In the genomic region with DNA sequence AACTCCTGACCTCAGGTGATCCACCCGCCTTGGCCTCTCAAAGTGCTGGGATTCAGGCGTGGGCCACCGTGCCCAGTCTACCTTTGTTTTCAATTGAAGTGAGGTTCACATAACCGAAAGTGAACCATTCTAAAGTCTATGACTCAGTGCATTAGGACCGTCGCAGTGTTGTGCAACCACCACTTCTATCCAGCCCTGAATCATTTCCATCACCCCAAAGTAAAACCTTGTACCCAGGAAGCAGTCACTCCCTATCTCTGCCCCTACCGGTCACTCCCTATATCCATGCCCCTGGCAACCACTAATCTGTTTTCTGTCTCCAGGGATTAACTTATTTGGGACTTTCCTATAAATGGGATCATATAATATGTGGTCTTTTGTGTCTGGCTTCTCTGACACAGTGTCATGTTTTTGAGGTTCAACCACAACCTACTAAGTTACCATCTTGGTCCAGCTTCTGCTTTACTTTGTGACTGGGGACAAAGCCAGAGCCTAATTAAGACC, we compare ENCODE assay signal across 9 cellular contexts. TPM values are rescaled to one million over a fixed set of nuclear protein-coding genes. Genes with fewer than 3 reads are reported as not detected.
A peak's percentile ranks its signal among the peaks of the same experiment; 100 is the strongest.
DNase-seq lines count a peak whose midpoint lies in the region; ATAC-seq and TF ChIP-seq lines count a peak whose summit lies in the region.
"Had no signal": no experiment of that assay in that cellular context is flagged by ENCODE, and none has a peak within 500 bp of the region (broad histone marks: within the 10 kb centered on the region; RNA-seq: fewer than 3 reads in every experiment).

No MANE protein-coding gene starts in this region.

- peaks cover 17 to 57% of the 10 kb centered on the region in 2 donors for H3K27me3 Mint-ChIP-seq in effector memory CD8-positive, alpha-beta T cell
- H3K27me3 Mint-ChIP-seq in CD4-positive, alpha-beta T cell = no peaks in the 10 kb centered on the region

- peak; percentile 98 for DNase-seq in ELR (ENCODE audit: low read depth)
- peak; percentile 65 to 90 for DNase-seq in NOMO-1 (lab: John Stamatoyannopoulos, UW; ENCODE audit: unreplicated experiment in 2 of 2)
- DNase-seq in effector memory CD8-positive, alpha-beta T cell = no peak
- peak; percentile 86 for DNase-seq in posterior vena cava (ENCODE audit: low spot score)
- DNase-seq in NCI-H2196 treated with DMSO at 0.1 percent for 48 hours (lab: John Stamatoyannopoulos, UW; ENCODE audit: unreplicated experiment) = no peak
- DNase-seq in CD4-positive, alpha-beta T cell = no peak
- no peak for DNase-seq in NCI-H2107 treated with DMSO at 0.1 percent for 48 hours (lab: John Stamatoyannopoulos, UW; ENCODE audit: unreplicated experiment)
- no peak for DNase-seq in GM20000 (ENCODE audit: low spot score)
- DNase-seq: H7 had no signal

- TF ChIP-seq CTCF in CD4-positive, alpha-beta T cell (IDR thresholded peaks at IDR 0.05) = no peak
- no peak for TF ChIP-seq CTCF in GM20000 (IDR thresholded peaks at IDR 0.05; ENCODE audit: extremely low read depth, missing control alignments)

- H3K4me3 Mint-ChIP-seq in effector memory CD8-positive, alpha-beta T cell = no peak overlapping the region
- no peak overlapping the region for H3K4me3 Mint-ChIP-seq in CD4-positive, alpha-beta T cell

- H3K9me3 ChIP-seq in CD4-positive, alpha-beta T cell (ENCODE audit: control insufficient read depth, low read length) = no peaks in the 10 kb centered on the region

- POLR2A ChIA-PET in CD4-positive, alpha-beta T cell (lab: Charles Lee) = no interaction called here

- no peaks in the 10 kb centered on the region for H3K27me3 ChIP-seq in CD4-positive, alpha-beta T cell (ENCODE audit: control insufficient read depth, insufficient read depth, low read length)

- CTCF ChIA-PET in CD4-positive, alpha-beta T cell (lab: Charles Lee) = no interaction called here

- no peak overlapping the region for H3K27ac Mint-ChIP-seq in effector memory CD8-positive, alpha-beta T cell
- no peak overlapping the region for H3K27ac Mint-ChIP-seq in CD4-positive, alpha-beta T cell

- no peaks in the 10 kb centered on the region for H3K4me1 Mint-ChIP-seq in effector memory CD8-positive, alpha-beta T cell (ENCODE audit: low read depth in 2 of 2)
- H3K4me1 Mint-ChIP-seq in CD4-positive, alpha-beta T cell (ENCODE audit: low read depth) = no peaks in the 10 kb centered on the region

- peaks cover under 1% of the 10 kb centered on the region for H3K36me3 Mint-ChIP-seq in effector memory CD8-positive, alpha-beta T cell (ENCODE audit: insufficient read depth)
- H3K36me3 Mint-ChIP-seq in CD4-positive, alpha-beta T cell (ENCODE audit: low read depth) = no peaks in the 10 kb centered on the region

- H3K9me3 Mint-ChIP-seq in effector memory CD8-positive, alpha-beta T cell = no peaks in the 10 kb centered on the region
- no peaks in the 10 kb centered on the region for H3K9me3 Mint-ChIP-seq in CD4-positive, alpha-beta T cell

- intact Hi-C loops in posterior vena cava (cut with DNase I) = no loop called here
- intact Hi-C loops in CD4-positive, alpha-beta T cell (cut with DNase I, micrococcal nuclease) = no loop called here

- H3K27ac ChIP-seq in CD4-positive, alpha-beta T cell (ENCODE audit: low read depth, low read length) = no peak overlapping the region

- ATAC-seq in effector memory CD8-positive, alpha-beta T cell (replicated peaks) = peak; percentile 26
- ATAC-seq in CD4-positive, alpha-beta T cell (ENCODE audit: poor library complexity) = no peak

RNA-seq across cellular contexts. Expression of a gene that starts 28.3 kb away (rescaled TPM):
- total RNA-seq in posterior vena cava = 10 to 100 TPM; 32.6 to 45.1 TPM
- total RNA-seq in CD4-positive, alpha-beta T cell = 1 to 10 TPM; 2.9 to 3.5 TPM

Comparison
In these comparisons a context has a peak if more than half of its experiments do, and no peak if none do; other contexts are left out.
1. DNase-seq: peak in ELR (single experiment), NOMO-1 (2 of 2) and posterior vena cava (single experiment); none in effector memory CD8-positive, alpha-beta T cell (0 of 3), NCI-H2196 treated with DMSO at 0.1 percent for 48 hours (single experiment), CD4-positive, alpha-beta T cell (0 of 10), NCI-H2107 treated with DMSO at 0.1 percent for 48 hours (single experiment) and GM20000 (single experiment).
2. RNA of a gene that starts 28.3 kb away (total RNA-seq): 32.6 to 45.1 TPM in posterior vena cava; 2.9 to 3.5 TPM in CD4-positive, alpha-beta T cell; every median in the first group is over 4 times any median in the second.